In genomic region chr10:70487824-70488223, GRCh38 we compare ENCODE assay signal across 2 cellular contexts.
A peak's percentile ranks its signal among the peaks of the same experiment; 100 is the strongest.
TF ChIP-seq lines count a peak whose summit lies in the region.

No MANE protein-coding gene starts in this region.

TF ChIP-seq in HEK293, 187 proteins besides CTCF, POLR2A, EP300 and RAD21:
- TF ChIP-seq ZNF664 (tag by site-specific recombination; IDR thresholded peaks at IDR 0.05) = peak; percentile 80
- no peak for TF ChIP-seq WT1 (tag by site-specific recombination; IDR thresholded peaks at IDR 0.05)
- peak; percentile 85 for TF ChIP-seq ZNF146 (tag by site-specific recombination; IDR thresholded peaks at IDR 0.05)

TF ChIP-seq in K562, 482 proteins besides CTCF, POLR2A, EP300 and RAD21:
- no peak for TF ChIP-seq BACH1 (tag; IDR thresholded peaks at IDR 0.05)
- TF ChIP-seq ZNF146 (CRISPR knock-in tag; IDR thresholded peaks at IDR 0.05; ENCODE audit: unreplicated experiment) = peak; percentile 59
- TF ChIP-seq RBM25 (IDR thresholded peaks at IDR 0.05; ENCODE audit: low read depth, low read length, severe bottlenecking) = peak; percentile 62
- TF ChIP-seq ZNF444 (CRISPR knock-in tag; IDR thresholded peaks at IDR 0.05) = no peak
